In genomic region chr1:204454476-204454875, GRCh38 we compare ENCODE assay signal across 19 cellular contexts. TPM values are rescaled to one million over a fixed set of nuclear protein-coding genes. Genes with fewer than 3 reads are reported as not detected.
DNase-seq lines count a peak whose midpoint lies in the region; ATAC-seq and TF ChIP-seq lines count a peak whose summit lies in the region.
"Had no signal": no experiment of that assay in that cellular context is flagged by ENCODE, and none has a peak within 500 bp of the region (broad histone marks: within the 10 kb centered on the region; RNA-seq: fewer than 3 reads in every experiment).

No MANE protein-coding gene starts in this region.

- no peaks in the 10 kb centered on the region for H3K27me3 Mint-ChIP-seq in activated CD8-positive, alpha-beta memory T cell treated with anti-CD3 and anti-CD28 coated beads, Interleukin-2, amount 10 ng/mL, durations not matched to agents 7 days and 5 days

- H3K27me3 ChIP-seq in HUES64 (ENCODE audit: insufficient read depth, low read length) (no peaks in the 10 kb centered on the region), MM.1S (replicated peaks; ENCODE audit: insufficient read depth, low read length) (no peaks in the 10 kb centered on the region)
- H3K27me3 ChIP-seq in effector memory CD4-positive, alpha-beta T cell (replicated peaks; ENCODE audit: control insufficient read depth, insufficient read depth, low read length, poor library complexity, severe bottlenecking), result no peaks in the 10 kb centered on the region

- H3K9me3 ChIP-seq in HUES64 (ENCODE audit: insufficient read depth, low read depth, low read length) (no peaks in the 10 kb centered on the region), MM.1S (replicated peaks; ENCODE audit: insufficient read depth, low read length) (no peaks in the 10 kb centered on the region)
- no peaks in the 10 kb centered on the region for H3K9me3 ChIP-seq in effector memory CD4-positive, alpha-beta T cell (ENCODE audit: control insufficient read depth, low read length)
- H3K9me3 ChIP-seq: mucosa of descending colon had no signal

- peaks cover 20% of the 10 kb centered on the region for H3K36me3 ChIP-seq in HUES64 (ENCODE audit: insufficient read depth, low read length)
- H3K36me3 ChIP-seq in effector memory CD4-positive, alpha-beta T cell (ENCODE audit: control insufficient read depth, insufficient read depth, low read length), result peaks cover 41% of the 10 kb centered on the region
- no peaks in the 10 kb centered on the region for H3K36me3 ChIP-seq in MM.1S (replicated peaks; ENCODE audit: insufficient read depth, low read length)

- peaks cover 28% of the 10 kb centered on the region for H3K4me1 Mint-ChIP-seq in activated CD8-positive, alpha-beta memory T cell treated with anti-CD3 and anti-CD28 coated beads, Interleukin-2, amount 10 ng/mL, durations not matched to agents 7 days and 5 days

- no peak overlapping the region for H3K4me3 Mint-ChIP-seq in activated CD8-positive, alpha-beta memory T cell treated with anti-CD3 and anti-CD28 coated beads, Interleukin-2, amount 10 ng/mL, durations not matched to agents 7 days and 5 days
- H3K4me3 Mint-ChIP-seq: activated T-helper 1 cell treated with anti-CD3 and anti-CD28 coated beads, Interleukin-12 subunit alpha, Interleukin-12 subunit beta, Interleukin-2, Interleukin-4 antibody, amounts not matched to agents 30 ng/mL and 10 ng/mL and 1 ng/mL, durations not matched to agents 14 hours and 24 hours and 36 hours had no signal

- no peaks in the 10 kb centered on the region for H3K79me2 ChIP-seq in MM.1S (ENCODE audit: low read length)

- H3K27ac ChIP-seq in HUES64 (ENCODE audit: low read depth, low read length) (peak overlapping the region; percentile 79), MM.1S (ENCODE audit: low read length) (no peak overlapping the region)
- H3K27ac ChIP-seq in effector memory CD4-positive, alpha-beta T cell (ENCODE audit: insufficient read depth, low read length, poor library complexity, severe bottlenecking), result peak overlapping the region; percentile 18

- WGBS in HUES64, result 53% methylated on average over 4 of the region's 4 CpGs

- H3K9me2 ChIP-seq in MM.1S (replicated peaks; ENCODE audit: insufficient read depth, low read length), result no peaks in the 10 kb centered on the region

- no peak for DNase-seq in activated CD8-positive, alpha-beta memory T cell treated with anti-CD3 and anti-CD28 coated beads, Interleukin-2, amount 10 ng/mL, durations not matched to agents 7 days and 5 days
- DNase-seq in activated CD8-positive, alpha-beta memory T cell treated with anti-CD3 and anti-CD28 coated beads, Interleukin-2, amount 50 U/mL, for 48 hours, result no peak
- DNase-seq in effector memory CD4-positive, alpha-beta T cell, result no peak
- DNase-seq in posterior vena cava (ENCODE audit: low spot score) (peak; percentile 6), MM.1S (no peak), SKM-1 (lab: John Stamatoyannopoulos, UW; ENCODE audit: unreplicated experiment) (no peak)
- DNase-seq: ACHN; aorta; kidney glomerular epithelial cell; mucosa of descending colon; NCI-H1092 treated with DMSO at 0.1 percent for 48 hours; RPMI8226; stimulated activated naive CD8-positive, alpha-beta T cell treated with anti-CD3 and anti-CD28 coated beads, Interleukin-15, Interleukin-2, amounts not matched to agents 100 U/mL and 50 U/mL, for 24 hours had no signal

- peaks cover 3% of the 10 kb centered on the region; the same call in 1 of the 2 replicates for H3F3A ChIP-seq in MM.1S (ENCODE audit: insufficient read depth, low read length)

- H3K4me1 ChIP-seq in HUES64 (ENCODE audit: insufficient read depth, low read length), result peaks cover 51% of the 10 kb centered on the region
- peaks cover 32% of the 10 kb centered on the region for H3K4me1 ChIP-seq in effector memory CD4-positive, alpha-beta T cell (ENCODE audit: control insufficient read depth, insufficient read depth, low read length, poor library complexity, severe bottlenecking)
- peaks cover 7% of the 10 kb centered on the region for H3K4me1 ChIP-seq in MM.1S (ENCODE audit: low read length)

- ATAC-seq in activated CD8-positive, alpha-beta memory T cell treated with anti-CD3 and anti-CD28 coated beads, Interleukin-2, amount 10 ng/mL, durations not matched to agents 7 days and 5 days, result no peak
- ATAC-seq in HG03354 (IDR thresholded peaks at IDR 0.05; ENCODE audit: poor library complexity, severe bottlenecking, unreplicated experiment), result no peak
- ATAC-seq: GM12878; HCT116; mucosa of descending colon; stimulated activated naive CD8-positive, alpha-beta T cell treated with anti-CD3 and anti-CD28 coated beads, Interleukin-15, Interleukin-2, amounts not matched to agents 100 U/mL and 50 U/mL, for 24 hours had no signal

- intact Hi-C loops in posterior vena cava (cut with DNase I), result loop anchor here in 1 of 2 donors (10.0 kb wide), 1 partner anchor 310 kb away; no protein-coding TSS in a partner anchor

- H3K27ac Mint-ChIP-seq in activated CD8-positive, alpha-beta memory T cell treated with anti-CD3 and anti-CD28 coated beads, Interleukin-2, amount 10 ng/mL, durations not matched to agents 7 days and 5 days, result peak overlapping the region; percentile 21
- H3K27ac Mint-ChIP-seq: activated T-helper 1 cell treated with anti-CD3 and anti-CD28 coated beads, Interleukin-12 subunit alpha, Interleukin-12 subunit beta, Interleukin-2, Interleukin-4 antibody, amounts not matched to agents 30 ng/mL and 10 ng/mL and 1 ng/mL, durations not matched to agents 14 hours and 24 hours and 36 hours had no signal

- H3K4me3 ChIP-seq in HUES64 (ENCODE audit: low read length) (peak overlapping the region; percentile 21; the same call in 1 of the 2 replicates), MM.1S (ENCODE audit: low read length) (no peak overlapping the region)
- no peak overlapping the region for H3K4me3 ChIP-seq in effector memory CD4-positive, alpha-beta T cell (ENCODE audit: insufficient read depth, low read depth, low read length, poor library complexity, severe bottlenecking)
- H3K4me3 ChIP-seq: GM12878, mucosa of descending colon, smooth muscle cell had no signal

- H3K9me3 Mint-ChIP-seq in activated CD8-positive, alpha-beta memory T cell treated with anti-CD3 and anti-CD28 coated beads, Interleukin-2, amount 10 ng/mL, durations not matched to agents 7 days and 5 days (ENCODE audit: low read depth), result no peaks in the 10 kb centered on the region
- H3K9me3 Mint-ChIP-seq: activated T-helper 1 cell treated with anti-CD3 and anti-CD28 coated beads, Interleukin-12 subunit alpha, Interleukin-12 subunit beta, Interleukin-2, Interleukin-4 antibody, amounts not matched to agents 30 ng/mL and 10 ng/mL and 1 ng/mL, durations not matched to agents 14 hours and 24 hours and 36 hours had no signal

- H4K20me1 ChIP-seq in MM.1S (ENCODE audit: insufficient read depth, low read length), result no peaks in the 10 kb centered on the region

- no peak for TF ChIP-seq CTCF in MM.1S (IDR thresholded peaks at IDR 0.05; ENCODE audit: low read length)

- no peak overlapping the region for H2AFZ ChIP-seq in MM.1S (ENCODE audit: low read length)

- H3K4me2 ChIP-seq in MM.1S (ENCODE audit: low read depth, low read length), result no peak overlapping the region
- H3K4me2 ChIP-seq: smooth muscle cell had no signal

- H3K9ac ChIP-seq in HUES64 (ENCODE audit: low read depth, low read length) (peak overlapping the region; percentile 43; the same call in 1 of the 2 replicates), MM.1S (ENCODE audit: low read length) (no peak overlapping the region)

- CTCF ChIA-PET in activated CD8-positive, alpha-beta memory T cell treated with anti-CD3 and anti-CD28 coated beads, Interleukin-2, amount 10 ng/mL, durations not matched to agents 7 days and 5 days (lab: Charles Lee), result interaction anchor here (2.1 to 13.7 kb wide), 3 partner anchors 22 to 352 kb away, joined by 6 to 174 read pairs (median 11); partner anchors contain the start of gene PIK3C2B

- H3K36me3 Mint-ChIP-seq in activated CD8-positive, alpha-beta memory T cell treated with anti-CD3 and anti-CD28 coated beads, Interleukin-2, amount 10 ng/mL, durations not matched to agents 7 days and 5 days, result peaks cover 16% of the 10 kb centered on the region

RNA-seq across cellular contexts. Expression of gene PIK3C2B, which starts 40.1 kb away (rescaled TPM):
- total RNA-seq in activated CD8-positive, alpha-beta memory T cell treated with anti-CD3 and anti-CD28 coated beads, Interleukin-2, amount 10 ng/mL, durations not matched to agents 7 days and 5 days, result 10 to 100 TPM; 21.6 to 26.0 TPM
- polyA plus RNA-seq in HUES64 (2013, experiment 1 of 2), result 14.7 TPM
- polyA plus RNA-seq in HUES64 (2013, experiment 2 of 2), result 18.8 TPM
- 10 to 100 TPM; 33.7 to 36.9 TPM for total RNA-seq in posterior vena cava

RNA-seq across cellular contexts. Expression of gene PPP1R15B, which starts 42.9 kb away (rescaled TPM):
- total RNA-seq in activated CD8-positive, alpha-beta memory T cell treated with anti-CD3 and anti-CD28 coated beads, Interleukin-2, amount 10 ng/mL, durations not matched to agents 7 days and 5 days, result 10 to 100 TPM; 75.5 to 81.7 TPM
- polyA plus RNA-seq in HUES64 (2013, experiment 1 of 2), result 19.8 TPM
- polyA plus RNA-seq in HUES64 (2013, experiment 2 of 2), result 21.0 TPM
- 10 to 100 TPM; 33.2 to 45.7 TPM for total RNA-seq in posterior vena cava
